Comparison of ENCODE assay signal across 1 cellular context in genomic region chr3:30663533-30664241, GRCh38.
TF ChIP-seq lines count a peak whose summit lies in the region.

No MANE protein-coding gene starts in this region.

TF ChIP-seq in GM23338, 12 proteins besides CTCF, POLR2A, EP300 and RAD21 (continued from another document):
- no peak for TF ChIP-seq ZNF462 (CRISPR knock-in tag; IDR thresholded peaks at IDR 0.05)
- TF ChIP-seq REST (IDR thresholded peaks at IDR 0.05; ENCODE audit: unreplicated experiment), result no peak
